In genomic region chr6:154937306-154938244, GRCh38 we compare ENCODE assay signal across 11 cellular contexts. TPM values are rescaled to one million over a fixed set of nuclear protein-coding genes. Genes with fewer than 3 reads are reported as not detected.
A peak's percentile ranks its signal among the peaks of the same experiment; 100 is the strongest.
DNase-seq lines count a peak whose midpoint lies in the region; TF ChIP-seq lines count a peak whose summit lies in the region.
"Had no signal": no experiment of that assay in that cellular context is flagged by ENCODE, and none has a peak within 500 bp of the region (broad histone marks: within the 10 kb centered on the region; RNA-seq: fewer than 3 reads in every experiment).

No MANE protein-coding gene starts in this region.

- H3K4me3 ChIP-seq in hepatocyte = no peak overlapping the region
- H3K4me3 ChIP-seq: gastrocnemius medialis had no signal

- intact Hi-C loops in posterior vena cava (cut with DNase I) = no loop called here

- no peaks in the 10 kb centered on the region for H3K27me3 Mint-ChIP-seq in activated T-cell treated with anti-CD3 and anti-CD28 coated beads, Interleukin-2, amount 50 U/mL, for 24 hours

- no peaks in the 10 kb centered on the region for H3K36me3 Mint-ChIP-seq in activated T-cell treated with anti-CD3 and anti-CD28 coated beads, Interleukin-2, amount 50 U/mL, for 24 hours (ENCODE audit: low read depth)

- H3K27ac Mint-ChIP-seq in activated T-cell treated with anti-CD3 and anti-CD28 coated beads, Interleukin-2, amount 50 U/mL, for 24 hours = no peak overlapping the region

- H3K27me3 ChIP-seq in hepatocyte = no peaks in the 10 kb centered on the region
- H3K27me3 ChIP-seq: gastrocnemius medialis had no signal

- H3K9me3 Mint-ChIP-seq in activated T-cell treated with anti-CD3 and anti-CD28 coated beads, Interleukin-2, amount 50 U/mL, for 24 hours = no peaks in the 10 kb centered on the region

- TF ChIP-seq CTCF in hepatocyte (IDR thresholded peaks at IDR 0.05; ENCODE audit: poor library complexity) = no peak

- no peaks in the 10 kb centered on the region for H3K79me2 ChIP-seq in hepatocyte

- no peaks in the 10 kb centered on the region for H3K9me2 ChIP-seq in hepatocyte (replicated peaks; ENCODE audit: insufficient read depth)

- H3K4me1 ChIP-seq in hepatocyte (ENCODE audit: insufficient read depth) = peaks cover 17% of the 10 kb centered on the region

- no peak overlapping the region for H2AFZ ChIP-seq in hepatocyte

- H3K27ac ChIP-seq in hepatocyte = peak overlapping the region; percentile 40
- H3K27ac ChIP-seq: gastrocnemius medialis had no signal

- H4K20me1 ChIP-seq in hepatocyte (ENCODE audit: insufficient read depth, poor library complexity, severe bottlenecking) = no peaks in the 10 kb centered on the region

- DNase-seq in G401 (ENCODE audit: low spot score) = peak; percentile 58
- DNase-seq in amniotic epithelial cell (ENCODE audit: low read depth) = peak; percentile 67
- DNase-seq in hepatocyte (ENCODE audit: low spot score) = no peak
- peak; percentile 72 for DNase-seq in posterior vena cava (ENCODE audit: low spot score)
- DNase-seq in activated T-cell treated with anti-CD3 and anti-CD28 coated beads, Interleukin-2, amount 50 U/mL, for 24 hours = no peak
- no peak for DNase-seq in activated CD4-positive, alpha-beta T cell treated with anti-CD3 and anti-CD28 coated beads, Interleukin-2, amount 50 U/mL, for 1 hour
- no peak for DNase-seq in amniotic stem cell (lab: John Stamatoyannopoulos, UW)
- DNase-seq: activated gamma-delta T cell; effector memory CD4-positive, alpha-beta T cell; gastrocnemius medialis; stimulated activated CD4-positive, alpha-beta T cell treated with anti-CD3 and anti-CD28 coated beads, Interleukin-2, amount 100 ng/mL, for 24 hours had no signal

- WGBS in hepatocyte (ENCODE audit: low lambda C conversion rate, missing lambda C conversion rate) = 75% methylated on average over 17 of the region's 17 CpGs

- no peak overlapping the region for H3K4me3 Mint-ChIP-seq in activated T-cell treated with anti-CD3 and anti-CD28 coated beads, Interleukin-2, amount 50 U/mL, for 24 hours

- H3K9me3 ChIP-seq in hepatocyte (ENCODE audit: low read depth) = no peaks in the 10 kb centered on the region
- H3K9me3 ChIP-seq: gastrocnemius medialis had no signal

- H3K4me1 Mint-ChIP-seq in activated T-cell treated with anti-CD3 and anti-CD28 coated beads, Interleukin-2, amount 50 U/mL, for 24 hours (ENCODE audit: low read depth) = peaks cover 3% of the 10 kb centered on the region

- in situ Hi-C loops in G401 (cut with HindIII; ENCODE audit: low sequenced_read_pairs) = no loop called here

- peak overlapping the region; percentile 37 for H3K4me2 ChIP-seq in hepatocyte

- H3K36me3 ChIP-seq in hepatocyte (replicated peaks; ENCODE audit: insufficient read depth, low read depth) = no peaks in the 10 kb centered on the region
- H3K36me3 ChIP-seq: gastrocnemius medialis had no signal

RNA-seq across cellular contexts. Expression of gene TIAM2, which starts 57.5 kb away (rescaled TPM):
- 8.3 and 8.4 TPM in 2 replicates for total RNA-seq in G401 (2014; rRNA removed; shearing (Covaris generic))
- 11.8 and 16.9 TPM in 2 replicates for total RNA-seq in hepatocyte
- polyA plus RNA-seq in hepatocyte = 5.5 and 11.8 TPM in 2 replicates
- total RNA-seq in posterior vena cava = 10 to 100 TPM in 1 of 2 donors, 1 to 10 TPM in 1; 7.8 to 11.2 TPM

Comparison
In these comparisons a context has a peak if more than half of its experiments do, and no peak if none do; other contexts are left out.
1. DNase-seq: peak in G401 (single experiment), amniotic epithelial cell (single experiment) and posterior vena cava (single experiment); none in hepatocyte (single experiment), activated T-cell treated with anti-CD3 and anti-CD28 coated beads, Interleukin-2, amount 50 U/mL, for 24 hours (single experiment), activated CD4-positive, alpha-beta T cell treated with anti-CD3 and anti-CD28 coated beads, Interleukin-2, amount 50 U/mL, for 1 hour (single experiment) and amniotic stem cell (single experiment).